ENCODE assay signal across 8 cellular contexts in genomic region chr5:27406020-27406419, GRCh38.
"Had no signal": no experiment of that assay in that cellular context is flagged by ENCODE, and none has a peak within 500 bp of the region (broad histone marks: within the 10 kb centered on the region; RNA-seq: fewer than 3 reads in every experiment).

No MANE protein-coding gene starts in this region.

- H3K4me3 ChIP-seq: GM12878 had no signal

- FAIRE-seq: G401.6, GM12878, GM12891, GM12892, GM18507, GM19239 had no signal

- DNase-seq: GDM1, GF-D8 had no signal

- ATAC-seq: GM12878 had no signal
